ENCODE assay signal across 9 cellular contexts in the genomic region with DNA sequence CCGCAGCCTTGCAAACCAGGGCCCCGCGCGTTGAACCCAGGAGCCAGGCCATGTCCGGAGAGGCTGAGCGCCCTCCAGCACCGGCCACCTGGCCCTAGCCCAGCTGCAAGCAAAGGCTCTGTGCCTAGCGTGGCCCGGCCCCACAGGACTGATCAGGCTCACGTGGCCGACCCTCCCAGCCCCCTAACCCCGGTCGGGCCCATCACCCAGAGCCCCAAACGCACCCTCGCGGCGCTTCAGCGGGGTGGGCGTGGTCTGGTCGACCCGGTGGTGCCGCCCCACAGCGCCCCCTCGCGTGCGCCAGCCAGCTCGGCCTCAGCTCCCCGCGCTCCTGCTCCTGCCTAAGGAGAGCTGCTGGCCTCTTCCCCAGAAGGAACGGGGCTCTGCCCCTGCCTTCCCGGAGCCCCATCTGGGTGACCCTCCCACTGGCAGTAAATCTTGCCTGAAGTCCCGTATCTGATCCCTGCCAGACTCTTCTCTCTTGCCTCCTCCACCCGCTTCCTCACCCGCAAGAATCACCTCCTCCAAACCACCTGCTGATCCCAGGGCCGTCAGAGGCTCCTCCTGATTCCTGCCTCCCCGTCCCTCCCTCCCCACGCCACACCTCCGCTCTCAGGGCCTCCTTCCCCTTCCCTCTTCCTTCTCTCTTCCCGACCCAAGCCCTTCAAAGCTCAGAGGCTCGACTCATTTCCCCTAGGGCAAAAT. TPM values are rescaled to one million over a fixed set of nuclear protein-coding genes. Genes with fewer than 3 reads are reported as not detected.
DNase-seq lines count a peak whose midpoint lies in the region; ATAC-seq, FAIRE-seq and TF ChIP-seq lines count a peak whose summit lies in the region.
"Had no signal": no experiment of that assay in that cellular context is flagged by ENCODE, and none has a peak within 500 bp of the region (broad histone marks: within the 10 kb centered on the region; RNA-seq: fewer than 3 reads in every experiment).

No MANE protein-coding gene starts in this region.

- H3K9ac ChIP-seq in endothelial cell of umbilical vein (replicated peaks; ENCODE audit: extremely low read depth, insufficient read depth, low read length), result no peak overlapping the region

- no peaks in the 10 kb centered on the region for H4K20me1 ChIP-seq in endothelial cell of umbilical vein (replicated peaks; ENCODE audit: control insufficient read depth, extremely low read depth, insufficient read depth, low read length)

- ATAC-seq in GM18907 (IDR thresholded peaks at IDR 0.05; ENCODE audit: unreplicated experiment) (peak; percentile 79), HG03342 (IDR thresholded peaks at IDR 0.05; ENCODE audit: unreplicated experiment) (peak; percentile 90), WTC11 (peak; percentile 91)
- peak; percentile 78 for ATAC-seq in stimulated activated naive CD8-positive, alpha-beta T cell treated with anti-CD3 and anti-CD28 coated beads, Interleukin-15, Interleukin-2, amounts not matched to agents 100 U/mL and 50 U/mL, for 24 hours

- TF ChIP-seq CTCF in AG04450 (IDR thresholded peaks at IDR 0.05; ENCODE audit: low read depth, low read length) (peak; percentile 56), WTC11 (IDR thresholded peaks at IDR 0.05) (peak; percentile 73), endothelial cell of umbilical vein (IDR thresholded peaks at IDR 0.05; ENCODE audit: extremely low read depth in 1 of 2, insufficient read depth in 1 of 2, low read depth in 1 of 2, low read length in 2 of 2) (peak; percentile 60 to 69)

- no peak for TF ChIP-seq POLR2A in endothelial cell of umbilical vein (IDR thresholded peaks at IDR 0.05; ENCODE audit: low read depth, low read length)

- no peaks in the 10 kb centered on the region for H3K4me1 ChIP-seq in endothelial cell of umbilical vein (ENCODE audit: control insufficient read depth, extremely low read depth, insufficient read depth, low read length)

- H3K36me3 Mint-ChIP-seq in WTC11, result no peaks in the 10 kb centered on the region

- peak; percentile 1 for DNase-seq in AG04450 (ENCODE audit: low read depth, low spot score)
- peak; percentile 88 for DNase-seq in WTC11 (ENCODE audit: low spot score)
- peak; percentile 28 for DNase-seq in endothelial cell of umbilical vein (ENCODE audit: low read depth, low spot score)
- DNase-seq in midbrain (lab: John Stamatoyannopoulos, UW), result peak; percentile 33
- DNase-seq in stimulated activated naive CD8-positive, alpha-beta T cell treated with anti-CD3 and anti-CD28 coated beads, Interleukin-15, Interleukin-2, amounts not matched to agents 100 U/mL and 50 U/mL, for 24 hours, result peak; percentile 80
- no peak for DNase-seq in NOMO-1 (lab: John Stamatoyannopoulos, UW; ENCODE audit: unreplicated experiment in 2 of 2)

- FAIRE-seq in endothelial cell of umbilical vein (lab: Jason Lieb, UNC), result no peak

- H3K27ac ChIP-seq in AG04450 (ENCODE audit: low read depth, low read length) (no peak overlapping the region), endothelial cell of umbilical vein (ENCODE audit: insufficient read depth, low read depth, low read length) (no peak overlapping the region)

- no peaks in the 10 kb centered on the region for H3K79me2 ChIP-seq in endothelial cell of umbilical vein (ENCODE audit: control insufficient read depth, insufficient read depth, low read length)

- no peaks in the 10 kb centered on the region for H3K9me3 Mint-ChIP-seq in WTC11

- no peaks in the 10 kb centered on the region for H3K36me3 ChIP-seq in endothelial cell of umbilical vein (ENCODE audit: control insufficient read depth in 2 of 2, extremely low read depth in 1 of 2, insufficient read depth in 2 of 2, low read length in 2 of 2)

- CTCF ChIA-PET in AG04450 (lab: Charles Lee), result interaction anchor here (0.6 to 1.7 kb wide), 5 partner anchors 19 to 43 kb away, joined by 3 to 4 read pairs (median 3); no protein-coding TSS in a partner anchor
- CTCF ChIA-PET in WTC11 (lab: Charles Lee), result interaction anchor here (0.6 to 5.9 kb wide), 38 partner anchors 9 to 378 kb away, joined by 3 to 73 read pairs (median 4); a partner anchor contains a TSS
- CTCF ChIA-PET in endothelial cell of umbilical vein (lab: Charles Lee), result interaction anchor here (1.2 kb wide), 1 partner anchor 85 kb away, joined by 4 read pairs; no protein-coding TSS in a partner anchor

- H2AFZ ChIP-seq in endothelial cell of umbilical vein (ENCODE audit: low read depth, low read length), result peak overlapping the region; percentile 67

- POLR2A ChIA-PET in AG04450 (lab: Yijun Ruan, JAX), result no interaction called here
- POLR2A ChIA-PET in WTC11 (lab: Charles Lee), result interaction anchor here (1.3 kb wide), 1 partner anchor 26 kb away, joined by 3 read pairs; no protein-coding TSS in a partner anchor
- POLR2A ChIA-PET in endothelial cell of umbilical vein (lab: Charles Lee), result no interaction called here

- peak overlapping the region; percentile 72 for H3K4me3 Mint-ChIP-seq in WTC11

- no peak overlapping the region for H3K27ac Mint-ChIP-seq in WTC11

- H3K27me3 Mint-ChIP-seq in WTC11 (ENCODE audit: low read depth), result peaks cover 21% of the 10 kb centered on the region

- peak overlapping the region; percentile 48 for H3K4me3 ChIP-seq in AG04450 (ENCODE audit: low read depth, low read length)
- H3K4me3 ChIP-seq in endothelial cell of umbilical vein (replicated peaks in 1 of 3; ENCODE audit: insufficient read depth in 1 of 3, low read depth in 1 of 3, low read length in 3 of 3), result no peak overlapping the region

- no TSS peak for BruUV-seq in endothelial cell of umbilical vein (replicated peaks; lab: Mats Ljungman, UMichigan)

- H3K9me1 ChIP-seq in endothelial cell of umbilical vein (replicated peaks; ENCODE audit: control insufficient read depth, extremely low read depth, insufficient read depth, low read length), result no peaks in the 10 kb centered on the region

- peaks cover 13% of the 10 kb centered on the region for H3K4me1 Mint-ChIP-seq in WTC11

- intact Hi-C loops in endothelial cell of umbilical vein (cut with micrococcal nuclease), result loop anchor here (1.0 kb wide), 1 partner anchor 164 kb away; no protein-coding TSS in a partner anchor

- H3K27me3 ChIP-seq in AG04450 (ENCODE audit: control insufficient read depth, insufficient read depth, low read length) (peaks cover 10% of the 10 kb centered on the region), endothelial cell of umbilical vein (ENCODE audit: control insufficient read depth in 2 of 2, insufficient read depth in 2 of 2, low read length in 2 of 2) (no peaks in the 10 kb centered on the region)

- no peaks in the 10 kb centered on the region; the same call in 1 of the 2 replicates for H3K9me3 ChIP-seq in AG04450 (ENCODE audit: control insufficient read depth, insufficient read depth, low read length)
- no peaks in the 10 kb centered on the region for H3K9me3 ChIP-seq in endothelial cell of umbilical vein (replicated peaks; ENCODE audit: control insufficient read depth, insufficient read depth, low read length)

- no peak overlapping the region for H3K4me2 ChIP-seq in endothelial cell of umbilical vein (ENCODE audit: insufficient read depth, low read length)

- dilution Hi-C loops in endothelial cell of umbilical vein (cut with MboI; ENCODE audit: extremely low pct_ligation_motif_present, low sequenced_read_pairs), result no loop called here

TF ChIP-seq in WTC11, 78 proteins besides CTCF, POLR2A, EP300 and RAD21 (continues in another document):
- TF ChIP-seq GABPB1 (CRISPR knock-in tag; IDR thresholded peaks at IDR 0.05), result no peak
- TF ChIP-seq, protein P1, sequence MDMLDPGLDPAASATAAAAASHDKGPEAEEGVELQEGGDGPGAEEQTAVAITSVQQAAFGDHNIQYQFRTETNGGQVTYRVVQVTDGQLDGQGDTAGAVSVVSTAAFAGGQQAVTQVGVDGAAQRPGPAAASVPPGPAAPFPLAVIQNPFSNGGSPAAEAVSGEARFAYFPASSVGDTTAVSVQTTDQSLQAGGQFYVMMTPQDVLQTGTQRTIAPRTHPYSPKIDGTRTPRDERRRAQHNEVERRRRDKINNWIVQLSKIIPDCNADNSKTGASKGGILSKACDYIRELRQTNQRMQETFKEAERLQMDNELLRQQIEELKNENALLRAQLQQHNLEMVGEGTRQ (CRISPR knock-in tag; IDR thresholded peaks at IDR 0.05), result peak; percentile 71
- TF ChIP-seq, protein P2, sequence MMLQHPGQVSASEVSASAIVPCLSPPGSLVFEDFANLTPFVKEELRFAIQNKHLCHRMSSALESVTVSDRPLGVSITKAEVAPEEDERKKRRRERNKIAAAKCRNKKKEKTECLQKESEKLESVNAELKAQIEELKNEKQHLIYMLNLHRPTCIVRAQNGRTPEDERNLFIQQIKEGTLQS (CRISPR knock-in tag; conservative IDR thresholded peaks at IDR 0.05), result no peak
- TF ChIP-seq, protein P3, sequence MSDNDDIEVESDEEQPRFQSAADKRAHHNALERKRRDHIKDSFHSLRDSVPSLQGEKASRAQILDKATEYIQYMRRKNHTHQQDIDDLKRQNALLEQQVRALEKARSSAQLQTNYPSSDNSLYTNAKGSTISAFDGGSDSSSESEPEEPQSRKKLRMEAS (CRISPR knock-in tag; IDR thresholded peaks at IDR 0.05), result peak; percentile 74

TF ChIP-seq in endothelial cell of umbilical vein, 7 proteins besides CTCF, POLR2A, EP300 and RAD21:
- no peak for TF ChIP-seq FOS (IDR thresholded peaks at IDR 0.05; ENCODE audit: borderline replicate concordance, insufficient read depth, low read length)
- no peak for TF ChIP-seq MYC (IDR thresholded peaks at IDR 0.05; ENCODE audit: low read depth, low read length)
- TF ChIP-seq JUN (IDR thresholded peaks at IDR 0.05; ENCODE audit: borderline replicate concordance, insufficient read depth, insufficient read length, low read depth), result no peak
- TF ChIP-seq POLR2AphosphoS5 (IDR thresholded peaks at IDR 0.05; ENCODE audit: insufficient read depth, low read depth, low read length), result no peak
- TF ChIP-seq, protein P3 (IDR thresholded peaks at IDR 0.05; ENCODE audit: insufficient read depth, insufficient read length), result no peak
- no peak for TF ChIP-seq EZH2 (IDR thresholded peaks at IDR 0.05; ENCODE audit: borderline replicate concordance, low read depth, low read length, severe bottlenecking)
- no peak for TF ChIP-seq GATA2 (IDR thresholded peaks at IDR 0.05; ENCODE audit: insufficient read depth, insufficient read length, low read depth, low read length)

RNA-seq across cellular contexts. Expression of a gene that starts 12.3 kb away (rescaled TPM):
- polyA plus RNA-seq in AG04450 (2011; rRNA removed) (not detected in 2 replicates), endothelial cell of umbilical vein (not detected in 2 replicates)
- polyA minus RNA-seq in AG04450 (2011; rRNA and poly(A)+ RNA removed), result not detected in 2 replicates
- total RNA-seq in WTC11 (2021) (not detected in 3 replicates), endothelial cell of umbilical vein (not detected in 2 replicates)
- polyA plus RNA-seq in endothelial cell of umbilical vein (2011; cell fraction: cytosol; rRNA removed), result not detected in 2 replicates
- not detected in 2 replicates for polyA plus RNA-seq in endothelial cell of umbilical vein (2011; cell fraction: nucleus; rRNA removed)
- polyA plus RNA-seq in endothelial cell of umbilical vein (2012), result not detected in 2 replicates
- polyA minus RNA-seq in endothelial cell of umbilical vein, result not detected in 2 replicates
- not detected for polyA minus RNA-seq in endothelial cell of umbilical vein (2011; cell fraction: cytosol; rRNA and poly(A)+ RNA removed)
- polyA minus RNA-seq in endothelial cell of umbilical vein (2011; cell fraction: nucleus; rRNA and poly(A)+ RNA removed), result not detected in 2 replicates
- total RNA-seq: pulmonary artery endothelial cell had no signal

Comparison
In these comparisons a context has a peak if more than half of its experiments do, and no peak if none do; other contexts are left out.
1. DNase-seq: peak in AG04450 (single experiment), WTC11 (single experiment), endothelial cell of umbilical vein (single experiment), midbrain (single experiment) and stimulated activated naive CD8-positive, alpha-beta T cell treated with anti-CD3 and anti-CD28 coated beads, Interleukin-15, Interleukin-2, amounts not matched to agents 100 U/mL and 50 U/mL, for 24 hours (single experiment); none in NOMO-1 (0 of 2).
2. Peak in every context shown above with its lines, with median percentiles within 50 percentile points of each other: CTCF ChIP-seq and ATAC-seq.